In the genomic region with DNA sequence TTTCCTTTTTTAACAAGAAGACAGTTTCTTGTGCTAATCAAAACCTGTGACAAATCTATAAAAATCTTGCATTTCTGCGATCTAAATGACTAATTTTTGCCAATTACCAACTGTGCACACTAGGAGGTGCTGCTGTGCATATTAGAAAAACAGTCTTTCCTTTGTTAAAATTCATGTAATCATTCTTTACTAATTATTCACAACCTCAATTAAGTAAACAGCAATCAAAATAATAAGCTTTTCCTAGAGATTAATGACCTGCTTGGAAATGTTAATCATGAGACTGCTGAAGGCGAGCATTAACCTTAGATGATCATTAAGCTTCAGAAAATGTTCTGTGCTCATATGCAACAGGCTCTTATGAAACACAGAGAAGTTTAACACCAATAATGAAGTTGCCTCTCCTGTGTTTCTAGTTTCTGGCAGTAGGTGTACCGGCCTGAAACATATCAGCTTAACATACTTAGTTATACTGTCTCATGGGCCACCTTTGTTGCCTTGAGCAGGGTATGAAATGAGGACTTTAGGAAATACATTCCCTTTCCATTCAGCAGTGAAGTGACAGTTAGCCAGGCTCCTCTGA, we compare ENCODE assay signal across 1 cellular context.
TF ChIP-seq lines count a peak whose summit lies in the region.

No MANE protein-coding gene starts in this region.

TF ChIP-seq in WTC11, 78 proteins besides CTCF, POLR2A, EP300 and RAD21 (continued from another document):
- TF ChIP-seq, protein P1, sequence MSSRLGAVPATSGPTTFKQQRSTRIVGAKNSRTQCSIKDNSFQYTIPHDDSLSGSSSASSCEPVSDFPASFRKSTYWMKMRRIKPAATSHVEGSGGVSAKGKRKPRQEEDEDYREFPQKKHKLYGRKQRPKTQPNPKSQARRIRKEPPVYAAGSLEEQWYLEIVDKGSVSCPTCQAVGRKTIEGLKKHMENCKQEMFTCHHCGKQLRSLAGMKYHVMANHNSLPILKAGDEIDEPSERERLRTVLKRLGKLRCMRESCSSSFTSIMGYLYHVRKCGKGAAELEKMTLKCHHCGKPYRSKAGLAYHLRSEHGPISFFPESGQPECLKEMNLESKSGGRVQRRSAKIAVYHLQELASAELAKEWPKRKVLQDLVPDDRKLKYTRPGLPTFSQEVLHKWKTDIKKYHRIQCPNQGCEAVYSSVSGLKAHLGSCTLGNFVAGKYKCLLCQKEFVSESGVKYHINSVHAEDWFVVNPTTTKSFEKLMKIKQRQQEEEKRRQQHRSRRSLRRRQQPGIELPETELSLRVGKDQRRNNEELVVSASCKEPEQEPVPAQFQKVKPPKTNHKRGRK (CRISPR knock-in tag; IDR thresholded peaks at IDR 0.05; ENCODE audit: borderline replicate concordance): no peak
TF ChIP-seq in WTC11: peak in this region for 0.
